Comparison of ENCODE assay signal across 8 cellular contexts in genomic region chr1:109773203-109773899, GRCh38. TPM values are rescaled to one million over a fixed set of nuclear protein-coding genes. Genes with fewer than 3 reads are reported as not detected.
DNase-seq lines count a peak whose midpoint lies in the region; ATAC-seq and TF ChIP-seq lines count a peak whose summit lies in the region.

No MANE protein-coding gene starts in this region.

- POLR2A ChIA-PET in activated CD4-positive, alpha-beta T cell treated with anti-CD3 and anti-CD28 coated beads for 36 hours (lab: Charles Lee), result no interaction called here

- DNase-seq in activated gamma-delta T cell treated with Interleukin-2 at 50 U/mL for 16 hours, result peak; percentile 57
- DNase-seq in activated gamma-delta T cell (lab: John Stamatoyannopoulos, UW), result no peak
- DNase-seq in NCI-H446 (lab: John Stamatoyannopoulos, UW), result peak; percentile 85 to 91
- DNase-seq in activated CD4-positive, alpha-beta T cell treated with anti-CD3 and anti-CD28 coated beads for 36 hours, result peak; percentile 85
- peak; percentile 87 for DNase-seq in cerebellum (ENCODE audit: low spot score)
- DNase-seq in stimulated activated CD4-positive, alpha-beta T cell treated with anti-CD3 and anti-CD28 coated beads, TNF-alpha, amount 100 ng/mL, for 1 hour (ENCODE audit: low read depth in 3 of 3, low spot score in 1 of 3), result peak; percentile 23 to 34 (median 29)

- H3K36me3 Mint-ChIP-seq in activated CD4-positive, alpha-beta T cell treated with anti-CD3 and anti-CD28 coated beads for 36 hours (ENCODE audit: low read depth), result no peaks in the 10 kb centered on the region

- H3K4me3 ChIP-seq in liver (ENCODE audit: low read depth in 1 of 3, low read length in 3 of 3), result no peak overlapping the region

- intact Hi-C loops in activated CD4-positive, alpha-beta T cell treated with anti-CD3 and anti-CD28 coated beads for 36 hours (cut with DNase I, micrococcal nuclease), result loop anchor here (1.0 to 2.0 kb wide), 4 partner anchors 130 to 238 kb away; no protein-coding TSS in a partner anchor

- no peak overlapping the region for H3K27ac Mint-ChIP-seq in activated CD4-positive, alpha-beta T cell treated with anti-CD3 and anti-CD28 coated beads for 36 hours

- H3K27me3 ChIP-seq in liver (ENCODE audit: control insufficient read depth in 4 of 4, insufficient read depth in 4 of 4, low read length in 3 of 4), result no peaks in the 10 kb centered on the region

- H3K27ac ChIP-seq in liver (ENCODE audit: low read depth in 1 of 2, low read length in 2 of 2), result no peak overlapping the region

- peak; percentile 100 for TF ChIP-seq RAD21 in liver (IDR thresholded peaks at IDR 0.05)

- H3K27me3 Mint-ChIP-seq in activated CD4-positive, alpha-beta T cell treated with anti-CD3 and anti-CD28 coated beads for 36 hours, result no peaks in the 10 kb centered on the region

- no peaks in the 10 kb centered on the region for H3K9me3 ChIP-seq in liver (ENCODE audit: control insufficient read depth in 4 of 4, low read length in 3 of 4)

- H3K9me3 Mint-ChIP-seq in activated CD4-positive, alpha-beta T cell treated with anti-CD3 and anti-CD28 coated beads for 36 hours (ENCODE audit: low read depth), result no peaks in the 10 kb centered on the region

- CTCF ChIA-PET in activated CD4-positive, alpha-beta T cell treated with anti-CD3 and anti-CD28 coated beads for 36 hours (lab: Charles Lee), result interaction anchor here (0.6 to 26.0 kb wide), 16 partner anchors 12 to 821 kb away, joined by 3 to 499 read pairs (median 4); partner anchors contain the start of genes AHCYL1 and GNAI3

- 42% methylated on average over 17 of the region's 17 CpGs for WGBS in liver

- peak; percentile 67 for ATAC-seq in HG03139 (IDR thresholded peaks at IDR 0.05; ENCODE audit: unreplicated experiment)
- ATAC-seq in activated CD4-positive, alpha-beta T cell treated with anti-CD3 and anti-CD28 coated beads for 36 hours, result peak; percentile 88

- no peaks in the 10 kb centered on the region for H3K4me1 Mint-ChIP-seq in activated CD4-positive, alpha-beta T cell treated with anti-CD3 and anti-CD28 coated beads for 36 hours

- H3K9ac ChIP-seq in liver (ENCODE audit: low read depth in 1 of 2, low read length in 2 of 2), result no peak overlapping the region

- H3K36me3 ChIP-seq in liver (ENCODE audit: control insufficient read depth in 4 of 4, insufficient read depth in 3 of 4, low read depth in 1 of 4, low read length in 3 of 4), result no peaks in the 10 kb centered on the region

- peaks cover 0 to 6% (median 0%) of the 10 kb centered on the region in 4 donors for H3K4me1 ChIP-seq in liver (ENCODE audit: control insufficient read depth in 4 of 4, insufficient read depth in 4 of 4, low read length in 3 of 4)

- peak; percentile 95 for TF ChIP-seq CTCF in liver (IDR thresholded peaks at IDR 0.05; ENCODE audit: low read depth, low read length, missing input control)

- H3K4me3 Mint-ChIP-seq in activated CD4-positive, alpha-beta T cell treated with anti-CD3 and anti-CD28 coated beads for 36 hours, result no peak overlapping the region

TF ChIP-seq in liver, 16 proteins besides CTCF, POLR2A, EP300 and RAD21:
- TF ChIP-seq JUND (IDR thresholded peaks at IDR 0.05) (no peak), EGR1 (IDR thresholded peaks at IDR 0.05; ENCODE audit: low read depth in 2 of 2) (no peak), RXRA (IDR thresholded peaks at IDR 0.05) (peak in 1 of 2 donors; percentile 41)
TF ChIP-seq in liver: peak in this region for 1.

RNA-seq across cellular contexts. Expression of gene EPS8L3, which starts 9.6 kb away (rescaled TPM):
- total RNA-seq in activated CD4-positive, alpha-beta T cell treated with anti-CD3 and anti-CD28 coated beads for 36 hours, result not detected
- total RNA-seq in cerebellum, result not detected
- total RNA-seq in liver, result under 1 TPM in 1 of 2 donors, not detected in 1; 0.09 TPM
- under 1 TPM; 0.15 to 0.38 TPM for polyA plus RNA-seq in liver

RNA-seq across cellular contexts. Expression of gene GSTM3, which starts 32.5 kb away (rescaled TPM):
- total RNA-seq in activated CD4-positive, alpha-beta T cell treated with anti-CD3 and anti-CD28 coated beads for 36 hours, result 10 to 100 TPM; 47.6 to 49.1 TPM
- 47.8 TPM for total RNA-seq in cerebellum
- 10 to 100 TPM in 1 of 2 donors, 1 to 10 TPM in 1; 6.9 to 39.8 TPM for total RNA-seq in liver
- polyA plus RNA-seq in liver, result 10 to 100 TPM; 30.1 to 51.5 TPM
